14 cellular contexts compared by ENCODE assay signal in genomic region chr7:155340071-155340531, GRCh38. TPM values are rescaled to one million over a fixed set of nuclear protein-coding genes. Genes with fewer than 3 reads are reported as not detected.
DNase-seq lines count a peak whose midpoint lies in the region; ATAC-seq and TF ChIP-seq lines count a peak whose summit lies in the region.
"Had no signal": no experiment of that assay in that cellular context is flagged by ENCODE, and none has a peak within 500 bp of the region (broad histone marks: within the 10 kb centered on the region; RNA-seq: fewer than 3 reads in every experiment).

No MANE protein-coding gene starts in this region.

- peaks cover 49% of the 10 kb centered on the region for H3K4me1 ChIP-seq in DND-41 (ENCODE audit: insufficient read depth, low read length)
- no peaks in the 10 kb centered on the region for H3K4me1 ChIP-seq in lower lobe of right lung
- peaks cover 16% of the 10 kb centered on the region for H3K4me1 ChIP-seq in CD8-positive, alpha-beta memory T cell (ENCODE audit: insufficient read depth, low read length)

- no peak overlapping the region for H3K27ac Mint-ChIP-seq in chondrocyte (ENCODE audit: unreplicated experiment)
- H3K27ac Mint-ChIP-seq in type B pancreatic cell: no peak overlapping the region
- H3K27ac Mint-ChIP-seq in CD8-positive, alpha-beta memory T cell: no peak overlapping the region
- H3K27ac Mint-ChIP-seq: IgD-negative memory B cell had no signal

- intact Hi-C loops in lower lobe of right lung (cut with DNase I): loop anchor here (10.0 kb wide), 1 partner anchor 145 kb away; no protein-coding TSS in a partner anchor
- intact Hi-C loops in cardiac septum (cut with DNase I): no loop called here

- POLR2A ChIA-PET in CD8-positive, alpha-beta memory T cell (lab: Charles Lee): no interaction called here

- H3K27me3 ChIP-seq in DND-41 (ENCODE audit: insufficient read depth, low read length, poor library complexity) (no peaks in the 10 kb centered on the region), lower lobe of right lung (ENCODE audit: low read depth) (peaks cover 5% of the 10 kb centered on the region)
- H3K27me3 ChIP-seq in CD8-positive, alpha-beta memory T cell (ENCODE audit: insufficient read depth, low read length, poor library complexity, severe bottlenecking): peaks cover 7% of the 10 kb centered on the region

- peaks cover 25% of the 10 kb centered on the region for H3K27me3 Mint-ChIP-seq in chondrocyte (ENCODE audit: low read depth)
- peaks cover 22% of the 10 kb centered on the region for H3K27me3 Mint-ChIP-seq in type B pancreatic cell
- H3K27me3 Mint-ChIP-seq in CD8-positive, alpha-beta memory T cell: peaks cover 5 to 10% of the 10 kb centered on the region in 2 donors

- TF ChIP-seq CTCF in DND-41 (IDR thresholded peaks at IDR 0.05; ENCODE audit: borderline replicate concordance, extremely low read depth, low read length, poor library complexity, severe bottlenecking): no peak
- no peak for TF ChIP-seq CTCF in chondrocyte (IDR thresholded peaks at IDR 0.05)
- no peak for TF ChIP-seq CTCF in lower lobe of right lung (IDR thresholded peaks at IDR 0.05)
- no peak for TF ChIP-seq CTCF in type B pancreatic cell (conservative IDR thresholded peaks at IDR 0.05)

- H3K9me3 Mint-ChIP-seq in chondrocyte (ENCODE audit: low read depth) (peaks cover 3% of the 10 kb centered on the region), type B pancreatic cell (no peaks in the 10 kb centered on the region)
- no peaks in the 10 kb centered on the region for H3K9me3 Mint-ChIP-seq in CD8-positive, alpha-beta memory T cell
- H3K9me3 Mint-ChIP-seq: IgD-negative memory B cell had no signal

- H4K20me1 ChIP-seq in DND-41 (ENCODE audit: insufficient read depth, low read length): peaks cover 4% of the 10 kb centered on the region; the same call in 1 of the 2 replicates

- peak overlapping the region; percentile 65 for H3K4me2 ChIP-seq in DND-41 (ENCODE audit: insufficient read depth, low read length)

- H3K4me3 ChIP-seq in DND-41 (ENCODE audit: low read depth in 1 of 2, low read length in 2 of 2) (no peak overlapping the region; a peak in 1 of 4 replicates), lower lobe of right lung (no peak overlapping the region)
- no peak overlapping the region for H3K4me3 ChIP-seq in CD8-positive, alpha-beta memory T cell (ENCODE audit: low read length)
- H3K4me3 ChIP-seq: GM12878, GM23248 had no signal

- H3K4me1 Mint-ChIP-seq in chondrocyte (ENCODE audit: low read depth) (peaks cover 2% of the 10 kb centered on the region), type B pancreatic cell (ENCODE audit: unreplicated experiment) (no peaks in the 10 kb centered on the region)
- H3K4me1 Mint-ChIP-seq in CD8-positive, alpha-beta memory T cell: peaks cover 11 to 25% (median 11%) of the 10 kb centered on the region in 3 donors

- no peak for ATAC-seq in DND-41 (ENCODE audit: insufficient read depth, low read depth)
- ATAC-seq in lower lobe of right lung: no peak
- ATAC-seq: GM12878 had no signal

- H3K9ac ChIP-seq in DND-41 (ENCODE audit: low read depth, low read length): peak overlapping the region; percentile 43
- H3K9ac ChIP-seq: GM23248 had no signal

- CTCF ChIA-PET in CD8-positive, alpha-beta memory T cell (lab: Charles Lee): interaction anchor here (1.0 kb wide), 1 partner anchor 413 kb away, joined by 3 read pairs; no protein-coding TSS in a partner anchor

- H3K9me3 ChIP-seq in DND-41 (ENCODE audit: insufficient read depth, low read length, severe bottlenecking) (peaks cover 5% of the 10 kb centered on the region), lower lobe of right lung (no peaks in the 10 kb centered on the region)
- no peaks in the 10 kb centered on the region for H3K9me3 ChIP-seq in CD8-positive, alpha-beta memory T cell (ENCODE audit: low read length)

- H3K27ac ChIP-seq in DND-41 (ENCODE audit: low read length): peak overlapping the region; percentile 90
- no peak overlapping the region for H3K27ac ChIP-seq in lower lobe of right lung
- H3K27ac ChIP-seq in CD8-positive, alpha-beta memory T cell (ENCODE audit: low read depth, low read length): no peak overlapping the region
- H3K27ac ChIP-seq: GM23248 had no signal

- DNase-seq in DND-41 (no peak), chondrocyte (ENCODE audit: low spot score) (peak; percentile 86), lower lobe of right lung (peak; percentile 20), type B pancreatic cell (ENCODE audit: extremely low spot score, unreplicated experiment) (peak; percentile 61), cardiac septum (ENCODE audit: low spot score) (no peak)
- DNase-seq in CD8-positive, alpha-beta memory T cell: no peak
- no peak for DNase-seq in stimulated activated CD4-positive, alpha-beta T cell treated with anti-CD3 and anti-CD28 coated beads, Interleukin-4, amount 100 ng/mL, for 4 hours
- DNase-seq: Calu3; CD4-positive, CD25-positive, alpha-beta regulatory T cell; DMS 273 treated with DMSO at 0.1 percent for 48 hours; GM23248; H7 had no signal

- no peaks in the 10 kb centered on the region for H3K79me2 ChIP-seq in DND-41 (ENCODE audit: insufficient read depth, low read length)

- H3K36me3 Mint-ChIP-seq in chondrocyte (ENCODE audit: low read depth): no peaks in the 10 kb centered on the region
- H3K36me3 Mint-ChIP-seq in type B pancreatic cell: no peaks in the 10 kb centered on the region
- H3K36me3 Mint-ChIP-seq in CD8-positive, alpha-beta memory T cell: no peaks in the 10 kb centered on the region
- H3K36me3 Mint-ChIP-seq: CD4-positive, CD25-positive, alpha-beta regulatory T cell; IgD-negative memory B cell had no signal

- H3K36me3 ChIP-seq in DND-41 (ENCODE audit: insufficient read depth, low read length) (no peaks in the 10 kb centered on the region), lower lobe of right lung (no peaks in the 10 kb centered on the region)
- no peaks in the 10 kb centered on the region for H3K36me3 ChIP-seq in CD8-positive, alpha-beta memory T cell (ENCODE audit: insufficient read depth, low read length)

- H2AFZ ChIP-seq in DND-41 (ENCODE audit: low read depth, low read length): no peak overlapping the region
- H2AFZ ChIP-seq: GM23248 had no signal

- H3K4me3 Mint-ChIP-seq in chondrocyte (ENCODE audit: unreplicated experiment) (no peak overlapping the region), type B pancreatic cell (no peak overlapping the region)
- no peak overlapping the region for H3K4me3 Mint-ChIP-seq in CD8-positive, alpha-beta memory T cell
- H3K4me3 Mint-ChIP-seq: IgD-negative memory B cell had no signal

RNA-seq across cellular contexts. Expression of gene INSIG1, which starts 42.4 kb away (rescaled TPM):
- total RNA-seq in chondrocyte (21.3 to 33.7 TPM (median 31.8 TPM) in 3 replicates), lower lobe of right lung (70.9 TPM), type B pancreatic cell (ENCODE audit: low replicate concordance) (38.2 and 55.2 TPM in 2 replicates), cardiac septum (15.2 TPM)
- 10 to 100 TPM; 25.0 to 27.3 TPM for total RNA-seq in CD8-positive, alpha-beta memory T cell
- polyA plus RNA-seq in CD8-positive, alpha-beta memory T cell: 29.5 TPM

Comparison
In these comparisons a context has a peak if more than half of its experiments do, and no peak if none do; other contexts are left out.
1. DNase-seq: peak in chondrocyte (single experiment), lower lobe of right lung (single experiment) and type B pancreatic cell (single experiment); none in DND-41 (single experiment), CD8-positive, alpha-beta memory T cell (0 of 5), cardiac septum (single experiment) and stimulated activated CD4-positive, alpha-beta T cell treated with anti-CD3 and anti-CD28 coated beads, Interleukin-4, amount 100 ng/mL, for 4 hours (0 of 2).